Comparison of ENCODE assay signal across 11 cellular contexts in genomic region chr2:144372484-144373195, GRCh38.
DNase-seq lines count a peak whose midpoint lies in the region; ATAC-seq and TF ChIP-seq lines count a peak whose summit lies in the region.
"Had no signal": no experiment of that assay in that cellular context is flagged by ENCODE, and none has a peak within 500 bp of the region (broad histone marks: within the 10 kb centered on the region; RNA-seq: fewer than 3 reads in every experiment).

No MANE protein-coding gene starts in this region.

- no peak for TF ChIP-seq POLR2A in suprapubic skin (IDR thresholded peaks at IDR 0.05)

- H4K91ac ChIP-seq in H9 (ENCODE audit: insufficient read length, low read depth, low read length): no peak overlapping the region

- no peak for DNase-seq in activated CD4-positive, alpha-beta memory T cell treated with anti-CD3 and anti-CD28 coated beads, Interleukin-2, amount 10 ng/mL, durations not matched to agents 7 days and 5 days
- DNase-seq in activated CD4-positive, alpha-beta memory T cell treated with anti-CD3 and anti-CD28 coated beads for 36 hours: no peak
- DNase-seq in activated B cell treated with CpG ODN at 0.5 μM for 24 hours (no peak), right atrium auricular region (ENCODE audit: low spot score) (no peak), suprapubic skin (ENCODE audit: low spot score in 2 of 2) (no peak), hepatic stellate cell (ENCODE audit: low spot score) (no peak), H9 (no peak)
- DNase-seq: activated CD8-positive, alpha-beta memory T cell treated with anti-CD3 and anti-CD28 coated beads, Interleukin-2, amount 50 U/mL, for 48 hours; NCI-H226 had no signal

- H2BK15ac ChIP-seq in H9 (ENCODE audit: low read depth, low read length): no peak overlapping the region

- H3K18ac ChIP-seq in H9 (ENCODE audit: insufficient read length, low read depth, low read length): no peak overlapping the region

- no peaks in the 10 kb centered on the region for H3K27me3 Mint-ChIP-seq in activated CD4-positive, alpha-beta memory T cell treated with anti-CD3 and anti-CD28 coated beads, Interleukin-2, amount 10 ng/mL, durations not matched to agents 7 days and 5 days
- peaks cover 7% of the 10 kb centered on the region for H3K27me3 Mint-ChIP-seq in activated CD4-positive, alpha-beta memory T cell treated with anti-CD3 and anti-CD28 coated beads for 36 hours
- H3K27me3 Mint-ChIP-seq in activated B cell treated with CpG ODN at 0.5 μM for 24 hours (peaks cover 3% of the 10 kb centered on the region), H9 (ENCODE audit: low read depth) (no peaks in the 10 kb centered on the region)

- no peak overlapping the region for H3K9ac ChIP-seq in H9 (ENCODE audit: extremely low read depth, insufficient read length, low read length)

- no peak overlapping the region for H2BK120ac ChIP-seq in H9 (ENCODE audit: low read depth, low read length, poor library complexity, severe bottlenecking)

- H3K14ac ChIP-seq in H9 (ENCODE audit: insufficient read depth, low read length): no peak overlapping the region

- intact Hi-C loops in activated CD4-positive, alpha-beta memory T cell treated with anti-CD3 and anti-CD28 coated beads for 36 hours (cut with micrococcal nuclease): no loop called here
- intact Hi-C loops in activated B cell treated with CpG ODN at 0.5 μM for 24 hours (cut with micrococcal nuclease): no loop called here

- H3K23me2 ChIP-seq in H9 (ENCODE audit: insufficient read length, low read depth, low read length, poor library complexity, severe bottlenecking): no peaks in the 10 kb centered on the region

- H3K4me1 ChIP-seq in right atrium auricular region (peaks cover 0 to 22% of the 10 kb centered on the region in 2 donors), suprapubic skin (peaks cover 13% of the 10 kb centered on the region), H9 (ENCODE audit: insufficient read depth, low read length) (no peaks in the 10 kb centered on the region; the same call in 1 of the 2 replicates)
- H3K4me1 ChIP-seq: body of pancreas had no signal

- H3K9me3 Mint-ChIP-seq in activated CD4-positive, alpha-beta memory T cell treated with anti-CD3 and anti-CD28 coated beads, Interleukin-2, amount 10 ng/mL, durations not matched to agents 7 days and 5 days: no peaks in the 10 kb centered on the region
- H3K9me3 Mint-ChIP-seq in activated CD4-positive, alpha-beta memory T cell treated with anti-CD3 and anti-CD28 coated beads for 36 hours: no peaks in the 10 kb centered on the region
- H3K9me3 Mint-ChIP-seq in activated B cell treated with CpG ODN at 0.5 μM for 24 hours: no peaks in the 10 kb centered on the region
- H3K9me3 Mint-ChIP-seq in H9: no peaks in the 10 kb centered on the region

- H3T11ph ChIP-seq in H9 (ENCODE audit: low read length): no peak overlapping the region

- peak overlapping the region in 1 of 2 donors; percentile 7 for H3K4me3 ChIP-seq in right atrium auricular region
- H3K4me3 ChIP-seq in suprapubic skin: peak overlapping the region; percentile 10
- H3K4me3 ChIP-seq: body of pancreas had no signal

- H2BK5ac ChIP-seq in H9 (ENCODE audit: insufficient read length, low read length): no peak overlapping the region

- TF ChIP-seq CTCF in activated B cell treated with CpG ODN at 0.5 μM for 24 hours (IDR thresholded peaks at IDR 0.05) (no peak), right atrium auricular region (IDR thresholded peaks at IDR 0.05) (no peak), suprapubic skin (IDR thresholded peaks at IDR 0.05) (no peak), H9 (conservative IDR thresholded peaks at IDR 0.05) (no peak)

- 40% methylated on average over 10 of the region's 10 CpGs for WGBS in suprapubic skin
- WGBS in H9 (ENCODE audit: extremely low coverage, insufficient read length, low lambda C conversion rate): no CpG with 5 or more reads among the region's 10 CpGs

- H3K36me3 ChIP-seq in right atrium auricular region (no peaks in the 10 kb centered on the region), suprapubic skin (no peaks in the 10 kb centered on the region)

- no peak overlapping the region for H3K4me3 Mint-ChIP-seq in activated CD4-positive, alpha-beta memory T cell treated with anti-CD3 and anti-CD28 coated beads, Interleukin-2, amount 10 ng/mL, durations not matched to agents 7 days and 5 days
- no peak overlapping the region for H3K4me3 Mint-ChIP-seq in activated CD4-positive, alpha-beta memory T cell treated with anti-CD3 and anti-CD28 coated beads for 36 hours
- peak overlapping the region; percentile 50 for H3K4me3 Mint-ChIP-seq in activated B cell treated with CpG ODN at 0.5 μM for 24 hours
- H3K4me3 Mint-ChIP-seq in H9: no peak overlapping the region

- H3K56ac ChIP-seq in H9 (ENCODE audit: insufficient read length, low read depth, low read length): no peak overlapping the region

- ATAC-seq in activated B cell treated with CpG ODN at 0.5 μM for 24 hours (ENCODE audit: low read depth): no peak
- ATAC-seq in activated CD4-positive, CD25-positive, alpha-beta regulatory T cell treated with anti-CD3 and anti-CD28 coated beads, Interleukin-2, amount 50 U/mL, for 24 hours: no peak
- ATAC-seq: body of pancreas had no signal

- peaks cover 30% of the 10 kb centered on the region for H3K4me1 Mint-ChIP-seq in activated CD4-positive, alpha-beta memory T cell treated with anti-CD3 and anti-CD28 coated beads, Interleukin-2, amount 10 ng/mL, durations not matched to agents 7 days and 5 days
- peaks cover 37% of the 10 kb centered on the region for H3K4me1 Mint-ChIP-seq in activated CD4-positive, alpha-beta memory T cell treated with anti-CD3 and anti-CD28 coated beads for 36 hours (ENCODE audit: low read depth)
- H3K4me1 Mint-ChIP-seq in activated B cell treated with CpG ODN at 0.5 μM for 24 hours (peaks cover 35% of the 10 kb centered on the region), H9 (peaks cover 7 to 15% of the 10 kb centered on the region in 2 experiments)

- H4K20me1 ChIP-seq in H9 (ENCODE audit: control insufficient read depth, insufficient read depth, insufficient read length): no peaks in the 10 kb centered on the region

- H2BK12ac ChIP-seq in H9 (ENCODE audit: insufficient read length, low read depth, low read length): no peak overlapping the region

- CTCF ChIA-PET in activated CD4-positive, alpha-beta memory T cell treated with anti-CD3 and anti-CD28 coated beads, Interleukin-2, amount 10 ng/mL, durations not matched to agents 7 days and 5 days (lab: Charles Lee): no interaction called here
- CTCF ChIA-PET in activated CD4-positive, alpha-beta memory T cell treated with anti-CD3 and anti-CD28 coated beads for 36 hours (lab: Charles Lee): no interaction called here
- CTCF ChIA-PET in activated B cell treated with CpG ODN at 0.5 μM for 24 hours (lab: Charles Lee): no interaction called here

- H3K27ac Mint-ChIP-seq in activated CD4-positive, alpha-beta memory T cell treated with anti-CD3 and anti-CD28 coated beads, Interleukin-2, amount 10 ng/mL, durations not matched to agents 7 days and 5 days: peak overlapping the region; percentile 27
- H3K27ac Mint-ChIP-seq in activated CD4-positive, alpha-beta memory T cell treated with anti-CD3 and anti-CD28 coated beads for 36 hours: no peak overlapping the region
- H3K27ac Mint-ChIP-seq in activated B cell treated with CpG ODN at 0.5 μM for 24 hours (peak overlapping the region; percentile 50), H9 (no peak overlapping the region)

- no peak overlapping the region for H2BK20ac ChIP-seq in H9 (ENCODE audit: low read depth, low read length, poor library complexity, severe bottlenecking)

- no peak for TF ChIP-seq EP300 in suprapubic skin (IDR thresholded peaks at IDR 0.05)

- no peak overlapping the region for H4K8ac ChIP-seq in H9 (replicated peaks; ENCODE audit: insufficient read length, low read depth, low read length)

- POLR2A ChIA-PET in activated CD4-positive, alpha-beta memory T cell treated with anti-CD3 and anti-CD28 coated beads, Interleukin-2, amount 10 ng/mL, durations not matched to agents 7 days and 5 days (lab: Charles Lee): no interaction called here
- POLR2A ChIA-PET in activated CD4-positive, alpha-beta memory T cell treated with anti-CD3 and anti-CD28 coated beads for 36 hours (lab: Charles Lee): no interaction called here
- POLR2A ChIA-PET in activated B cell treated with CpG ODN at 0.5 μM for 24 hours (lab: Charles Lee): interaction anchor here (0.6 kb wide), 1 partner anchor 1538 kb away, joined by 3 read pairs; no protein-coding TSS in a partner anchor

- H3K79me1 ChIP-seq in H9 (ENCODE audit: insufficient read depth, low read depth, low read length, poor library complexity, severe bottlenecking): no peaks in the 10 kb centered on the region

- no peaks in the 10 kb centered on the region for H3K36me3 Mint-ChIP-seq in activated CD4-positive, alpha-beta memory T cell treated with anti-CD3 and anti-CD28 coated beads, Interleukin-2, amount 10 ng/mL, durations not matched to agents 7 days and 5 days (ENCODE audit: low read depth)
- H3K36me3 Mint-ChIP-seq in activated CD4-positive, alpha-beta memory T cell treated with anti-CD3 and anti-CD28 coated beads for 36 hours: no peaks in the 10 kb centered on the region
- H3K36me3 Mint-ChIP-seq in activated B cell treated with CpG ODN at 0.5 μM for 24 hours (ENCODE audit: low read depth): no peaks in the 10 kb centered on the region
- no peaks in the 10 kb centered on the region for H3K36me3 Mint-ChIP-seq in H9 (ENCODE audit: insufficient read depth in 1 of 3, low read depth in 3 of 3)

- H3K27ac ChIP-seq in right atrium auricular region (peak overlapping the region; percentile 17 to 46), suprapubic skin (peak overlapping the region; percentile 69), H9 (ENCODE audit: insufficient read length, low read depth, low read length) (no peak overlapping the region)
- H3K27ac ChIP-seq: body of pancreas had no signal

- H3K23ac ChIP-seq in H9 (ENCODE audit: insufficient read length, low read depth, low read length): no peak overlapping the region

- H3K27me3 ChIP-seq in right atrium auricular region: no peaks in the 10 kb centered on the region
- H3K27me3 ChIP-seq in suprapubic skin: no peaks in the 10 kb centered on the region
- no peaks in the 10 kb centered on the region for H3K27me3 ChIP-seq in H9 (ENCODE audit: insufficient read depth, low read length)
- H3K27me3 ChIP-seq: body of pancreas had no signal

- H4K5ac ChIP-seq in H9 (ENCODE audit: insufficient read length, low read depth, low read length): no peak overlapping the region

- no peak overlapping the region for H3K4ac ChIP-seq in H9 (ENCODE audit: low read depth, low read length)

- no peak overlapping the region for H3K4me2 ChIP-seq in H9 (ENCODE audit: insufficient read depth, insufficient read length, low read length)

- H3K79me2 ChIP-seq in H9 (ENCODE audit: insufficient read depth, low read length): no peaks in the 10 kb centered on the region

- no peak overlapping the region for H2AFZ ChIP-seq in H9 (ENCODE audit: low read length)

- H3K9me3 ChIP-seq in right atrium auricular region (no peaks in the 10 kb centered on the region), suprapubic skin (no peaks in the 10 kb centered on the region), H9 (ENCODE audit: control insufficient read depth, low read depth, low read length) (no peaks in the 10 kb centered on the region)
- H3K9me3 ChIP-seq: body of pancreas had no signal

- H2AK5ac ChIP-seq in H9 (ENCODE audit: insufficient read length, low read length): no peak overlapping the region

Comparison
In these comparisons a context has a peak if more than half of its experiments do, and no peak if none do; other contexts are left out.
1. H3K27ac Mint-ChIP-seq: peak in activated CD4-positive, alpha-beta memory T cell treated with anti-CD3 and anti-CD28 coated beads, Interleukin-2, amount 10 ng/mL, durations not matched to agents 7 days and 5 days (single experiment) and activated B cell treated with CpG ODN at 0.5 μM for 24 hours (single experiment); none in activated CD4-positive, alpha-beta memory T cell treated with anti-CD3 and anti-CD28 coated beads for 36 hours (single experiment) and H9 (0 of 3).